ENCODE assay signal across 18 cellular contexts in genomic region chr7:114786455-114786854, GRCh38.
DNase-seq lines count a peak whose midpoint lies in the region; ATAC-seq lines count a peak whose summit lies in the region.
"Had no signal": no experiment of that assay in that cellular context is flagged by ENCODE, and none has a peak within 500 bp of the region (broad histone marks: within the 10 kb centered on the region; RNA-seq: fewer than 3 reads in every experiment).

No MANE protein-coding gene starts in this region.

- H3K4me3 Mint-ChIP-seq in activated CD4-positive, alpha-beta T cell treated with anti-CD3 and anti-CD28 coated beads for 36 hours, result peak overlapping the region; percentile 39
- peak overlapping the region; percentile 67 for H3K4me3 Mint-ChIP-seq in activated T-helper 17 cell treated with anti-CD3 and anti-CD28 coated beads, Interleukin-2, amount 50 U/mL, for 72 hours
- peak overlapping the region in 1 of 2 donors; percentile 21 for H3K4me3 Mint-ChIP-seq in stimulated activated naive CD8-positive, alpha-beta T cell treated with anti-CD3 and anti-CD28 coated beads, Interleukin-15, amount 100 ng/mL, for 72 hours

- CTCF ChIA-PET in activated CD4-positive, alpha-beta T cell treated with anti-CD3 and anti-CD28 coated beads for 36 hours (lab: Charles Lee), result interaction anchor here (0.6 kb wide), 1 partner anchor 722 kb away, joined by 3 read pairs; no protein-coding TSS in a partner anchor

- peak; percentile 51 for ATAC-seq in activated CD4-positive, alpha-beta T cell treated with anti-CD3 and anti-CD28 coated beads for 36 hours
- ATAC-seq in activated T-helper 17 cell treated with anti-CD3 and anti-CD28 coated beads, Interleukin-2, amount 50 U/mL, for 72 hours (replicated peaks), result peak; percentile 11
- peak; percentile 29 for ATAC-seq in stimulated activated naive CD8-positive, alpha-beta T cell treated with anti-CD3 and anti-CD28 coated beads, Interleukin-15, amount 100 ng/mL, for 72 hours
- no peak for ATAC-seq in HG03571 (IDR thresholded peaks at IDR 0.05; ENCODE audit: unreplicated experiment)

- POLR2A ChIA-PET in activated CD4-positive, alpha-beta T cell treated with anti-CD3 and anti-CD28 coated beads for 36 hours (lab: Charles Lee), result no interaction called here

- peak; percentile 24 for DNase-seq in activated CD4-positive, alpha-beta T cell treated with anti-CD3 and anti-CD28 coated beads for 36 hours
- DNase-seq in activated CD4-positive, alpha-beta T cell treated with anti-CD3 and anti-CD28 coated beads for 1 hour, result no peak
- peak; percentile 16 for DNase-seq in stimulated activated CD4-positive, alpha-beta T cell treated with anti-CD3 and anti-CD28 coated beads, Interleukin-15, amount 100 ng/mL, for 24 hours
- DNase-seq in stimulated activated CD4-positive, alpha-beta T cell treated with anti-CD3 and anti-CD28 coated beads, Interleukin-2, amount 100 ng/mL, for 48 hours, result no peak
- peak in 1 of 2 donors; percentile 9 for DNase-seq in stimulated activated naive CD8-positive, alpha-beta T cell treated with anti-CD3 and anti-CD28 coated beads, Interleukin-15, amount 100 ng/mL, for 72 hours
- no peak for DNase-seq in NCI-H69 (lab: John Stamatoyannopoulos, UW)
- DNase-seq: 8988T, BE2C, GDM1, GOT3, KG1, NCI-H1436, NCI-H2029, NCI-H2171 treated with DMSO at 0.1 percent for 48 hours, NCI-H446 treated with DMSO at 0.1 percent for 48 hours, NCI-H748 treated with DMSO at 0.1 percent for 48 hours had no signal

- peaks cover 10% of the 10 kb centered on the region for H3K27me3 Mint-ChIP-seq in activated CD4-positive, alpha-beta T cell treated with anti-CD3 and anti-CD28 coated beads for 36 hours
- H3K27me3 Mint-ChIP-seq in activated T-helper 17 cell treated with anti-CD3 and anti-CD28 coated beads, Interleukin-2, amount 50 U/mL, for 72 hours, result peaks cover 5% of the 10 kb centered on the region
- H3K27me3 Mint-ChIP-seq in stimulated activated naive CD8-positive, alpha-beta T cell treated with anti-CD3 and anti-CD28 coated beads, Interleukin-15, amount 100 ng/mL, for 72 hours, result peaks cover under 1% of the 10 kb centered on the region

- intact Hi-C loops in activated CD4-positive, alpha-beta T cell treated with anti-CD3 and anti-CD28 coated beads for 36 hours (cut with DNase I, micrococcal nuclease), result loop anchor here in 1 of 2 experiments (5.0 kb wide), 1 partner anchor 69 kb away; no protein-coding TSS in a partner anchor

- peaks cover 3% of the 10 kb centered on the region for H3K9me3 Mint-ChIP-seq in activated CD4-positive, alpha-beta T cell treated with anti-CD3 and anti-CD28 coated beads for 36 hours (ENCODE audit: low read depth)
- peaks cover 9% of the 10 kb centered on the region for H3K9me3 Mint-ChIP-seq in activated T-helper 17 cell treated with anti-CD3 and anti-CD28 coated beads, Interleukin-2, amount 50 U/mL, for 72 hours
- H3K9me3 Mint-ChIP-seq in stimulated activated naive CD8-positive, alpha-beta T cell treated with anti-CD3 and anti-CD28 coated beads, Interleukin-15, amount 100 ng/mL, for 72 hours, result peaks cover 0 to 4% of the 10 kb centered on the region in 2 donors

- H3K36me3 Mint-ChIP-seq in activated CD4-positive, alpha-beta T cell treated with anti-CD3 and anti-CD28 coated beads for 36 hours (ENCODE audit: low read depth), result peaks cover 3% of the 10 kb centered on the region
- no peaks in the 10 kb centered on the region for H3K36me3 Mint-ChIP-seq in activated T-helper 17 cell treated with anti-CD3 and anti-CD28 coated beads, Interleukin-2, amount 50 U/mL, for 72 hours (ENCODE audit: low read depth)

- H3K27ac Mint-ChIP-seq in activated CD4-positive, alpha-beta T cell treated with anti-CD3 and anti-CD28 coated beads for 36 hours, result peak overlapping the region; percentile 59
- peak overlapping the region; percentile 66 for H3K27ac Mint-ChIP-seq in activated T-helper 17 cell treated with anti-CD3 and anti-CD28 coated beads, Interleukin-2, amount 50 U/mL, for 72 hours
- peak overlapping the region in 1 of 2 donors; percentile 14 for H3K27ac Mint-ChIP-seq in stimulated activated naive CD8-positive, alpha-beta T cell treated with anti-CD3 and anti-CD28 coated beads, Interleukin-15, amount 100 ng/mL, for 72 hours

- peaks cover 52% of the 10 kb centered on the region for H3K4me1 Mint-ChIP-seq in activated CD4-positive, alpha-beta T cell treated with anti-CD3 and anti-CD28 coated beads for 36 hours
- peaks cover 36% of the 10 kb centered on the region for H3K4me1 Mint-ChIP-seq in activated T-helper 17 cell treated with anti-CD3 and anti-CD28 coated beads, Interleukin-2, amount 50 U/mL, for 72 hours
- H3K4me1 Mint-ChIP-seq in stimulated activated naive CD8-positive, alpha-beta T cell treated with anti-CD3 and anti-CD28 coated beads, Interleukin-15, amount 100 ng/mL, for 72 hours, result peaks cover 22% of the 10 kb centered on the region

Comparison
In these comparisons a context has a peak if more than half of its experiments do, and no peak if none do; other contexts are left out.
1. DNase-seq: peak in activated CD4-positive, alpha-beta T cell treated with anti-CD3 and anti-CD28 coated beads for 36 hours (single experiment) and stimulated activated CD4-positive, alpha-beta T cell treated with anti-CD3 and anti-CD28 coated beads, Interleukin-15, amount 100 ng/mL, for 24 hours (single experiment); none in activated CD4-positive, alpha-beta T cell treated with anti-CD3 and anti-CD28 coated beads for 1 hour (single experiment), stimulated activated CD4-positive, alpha-beta T cell treated with anti-CD3 and anti-CD28 coated beads, Interleukin-2, amount 100 ng/mL, for 48 hours (0 of 2) and NCI-H69 (single experiment).